Comparison of ENCODE assay signal across 18 cellular contexts in genomic region chr10:1364151-1364910, GRCh38.
A peak's percentile ranks its signal among the peaks of the same experiment; 100 is the strongest.
DNase-seq lines count a peak whose midpoint lies in the region; ATAC-seq, FAIRE-seq and TF ChIP-seq lines count a peak whose summit lies in the region.
"Had no signal": no experiment of that assay in that cellular context is flagged by ENCODE, and none has a peak within 500 bp of the region (broad histone marks: within the 10 kb centered on the region; RNA-seq: fewer than 3 reads in every experiment).

No MANE protein-coding gene starts in this region.

- no peak overlapping the region for H4K91ac ChIP-seq in H1 (replicated peaks; ENCODE audit: insufficient read length, low read length)

- H3K4me2 ChIP-seq in H1 (ENCODE audit: insufficient read depth in 1 of 2, low read depth in 2 of 2, low read length in 2 of 2), result no peak overlapping the region
- H3K4me2 ChIP-seq: A549 had no signal

- H3K9ac ChIP-seq in H1 (replicated peaks in 1 of 4; ENCODE audit: extremely low read depth in 1 of 4, low read depth in 3 of 4, low read length in 3 of 4), result no peak overlapping the region

- no peak overlapping the region for H2AFZ ChIP-seq in H1 (ENCODE audit: low read length)

- H3K4me3 Mint-ChIP-seq in activated T-cell treated with anti-CD3 and anti-CD28 coated beads, Interleukin-2, amount 50 U/mL, for 24 hours, result no peak overlapping the region
- H3K4me3 Mint-ChIP-seq: CD14-positive monocyte, IgD-negative memory B cell had no signal

- 0 out of 2 replicates have a peak overlapping the region, but pooled peaks have one; percentile 11 for H4K8ac ChIP-seq in H1 (ENCODE audit: extremely low read depth, insufficient read depth, low read length)

- no peaks in the 10 kb centered on the region for H3K23me2 ChIP-seq in H1 (ENCODE audit: low read depth, low read length)

- CTCF ChIA-PET in H1 (lab: Charles Lee; ENCODE audit: partially characterized antibody), result interaction anchor here (1.8 kb wide), 1 partner anchor 57 kb away, joined by 5 read pairs; no protein-coding TSS in a partner anchor

- H3K27ac ChIP-seq in H1 (ENCODE audit: low read depth, low read length), result no peak overlapping the region
- no peak overlapping the region for H3K27ac ChIP-seq in vagina
- H3K27ac ChIP-seq: A549, Peyer's patch had no signal

- H2BK12ac ChIP-seq in H1 (ENCODE audit: low read depth, low read length), result no peak overlapping the region

- no peak overlapping the region for H2BK120ac ChIP-seq in H1 (replicated peaks; ENCODE audit: low read depth, low read length)

- peaks cover 77% of the 10 kb centered on the region for H3K27me3 Mint-ChIP-seq in activated T-cell treated with anti-CD3 and anti-CD28 coated beads, Interleukin-2, amount 50 U/mL, for 24 hours

- no peak overlapping the region for H3K23ac ChIP-seq in H1 (ENCODE audit: insufficient read length)

- no peak overlapping the region for H3K4ac ChIP-seq in H1 (replicated peaks; ENCODE audit: insufficient read length, low read depth, low read length)

- no peak for TF ChIP-seq CTCF in H1 (IDR thresholded peaks at IDR 0.05; ENCODE audit: control extremely low read depth in 1 of 3, insufficient read depth in 1 of 3, low read depth in 1 of 3, low read length in 3 of 3)
- no peak for TF ChIP-seq CTCF in vagina (IDR thresholded peaks at IDR 0.05)

- H3K9me3 ChIP-seq in H1 (ENCODE audit: insufficient read depth in 2 of 2, low read depth in 1 of 2, low read length in 1 of 2), result no peaks in the 10 kb centered on the region
- H3K9me3 ChIP-seq in vagina, result no peaks in the 10 kb centered on the region
- H3K9me3 ChIP-seq: A549, Peyer's patch had no signal

- H2BK15ac ChIP-seq in H1 (ENCODE audit: low read length), result no peak overlapping the region

- no peaks in the 10 kb centered on the region for H4K20me1 ChIP-seq in H1 (replicated peaks in 1 of 2; ENCODE audit: control insufficient read depth in 1 of 2, insufficient read depth in 2 of 2, low read length in 2 of 2)

- H3K79me1 ChIP-seq in H1 (ENCODE audit: low read depth, low read length), result no peaks in the 10 kb centered on the region

- H3K36me3 ChIP-seq in H1 (ENCODE audit: control insufficient read depth in 2 of 4, insufficient read depth in 4 of 4, low read length in 3 of 4) (no peaks in the 10 kb centered on the region), vagina (no peaks in the 10 kb centered on the region)
- H3K36me3 ChIP-seq: Peyer's patch had no signal

- no peaks in the 10 kb centered on the region for H3K9me3 Mint-ChIP-seq in activated T-cell treated with anti-CD3 and anti-CD28 coated beads, Interleukin-2, amount 50 U/mL, for 24 hours

- no peak for FAIRE-seq in H1 (lab: Jason Lieb, UNC)
- FAIRE-seq: A549, GM18507 had no signal

- H3K18ac ChIP-seq in H1 (ENCODE audit: extremely low read depth, low read length), result no peak overlapping the region

- no peaks in the 10 kb centered on the region for H3K36me3 Mint-ChIP-seq in activated T-cell treated with anti-CD3 and anti-CD28 coated beads, Interleukin-2, amount 50 U/mL, for 24 hours (ENCODE audit: low read depth)
- H3K36me3 Mint-ChIP-seq: CD14-positive monocyte had no signal

- POLR2A ChIA-PET in H1 (lab: Charles Lee; ENCODE audit: partially characterized antibody), result no interaction called here

- H3K4me3 ChIP-seq in H1 (ENCODE audit: extremely low read depth in 1 of 4, insufficient read depth in 2 of 4, low read depth in 3 of 4, low read length in 4 of 4) (no peak overlapping the region), vagina (no peak overlapping the region)
- H3K4me3 ChIP-seq: A549, Peyer's patch had no signal

- TF ChIP-seq RAD21 in H1 (IDR thresholded peaks at IDR 0.05 in 1 of 2, conservative IDR thresholded peaks at IDR 0.05 in 1 of 2; ENCODE audit: low read depth in 2 of 2, low read length in 2 of 2), result no peak

- no peaks in the 10 kb centered on the region for H3K27me3 ChIP-seq in H1 (replicated peaks in 1 of 4; ENCODE audit: control insufficient read depth in 3 of 4, extremely low read depth in 1 of 4, insufficient read depth in 3 of 4, low read length in 3 of 4)
- H3K27me3 ChIP-seq in vagina, result no peaks in the 10 kb centered on the region
- H3K27me3 ChIP-seq: Peyer's patch had no signal

- H3K27ac Mint-ChIP-seq in activated T-cell treated with anti-CD3 and anti-CD28 coated beads, Interleukin-2, amount 50 U/mL, for 24 hours, result no peak overlapping the region
- H3K27ac Mint-ChIP-seq: CD14-positive monocyte had no signal

- no peak overlapping the region for H3K56ac ChIP-seq in H1 (replicated peaks; ENCODE audit: insufficient read length, low read depth, low read length)

- TF ChIP-seq EP300 in H1 (IDR thresholded peaks at IDR 0.05; ENCODE audit: borderline replicate concordance in 1 of 2, low read depth in 2 of 2, low read length in 2 of 2), result no peak

- H3K4me1 ChIP-seq in H1 (replicated peaks in 1 of 4; ENCODE audit: control insufficient read depth in 3 of 4, insufficient read depth in 4 of 4, low read length in 3 of 4), result peaks cover 3 to 11% (median 6%) of the 10 kb centered on the region in 4 experiments; a peak in 6 of 7 replicates
- peaks cover 13% of the 10 kb centered on the region for H3K4me1 ChIP-seq in vagina
- H3K4me1 ChIP-seq: A549 had no signal

- H3K4me1 Mint-ChIP-seq in activated T-cell treated with anti-CD3 and anti-CD28 coated beads, Interleukin-2, amount 50 U/mL, for 24 hours (ENCODE audit: low read depth), result peaks cover 6% of the 10 kb centered on the region
- H3K4me1 Mint-ChIP-seq: CD14-positive monocyte had no signal

- intact Hi-C loops in vagina (cut with DNase I), result no loop called here

- no peaks in the 10 kb centered on the region for H3K79me2 ChIP-seq in H1 (ENCODE audit: control insufficient read depth in 1 of 2, insufficient read depth in 2 of 2, low read length in 2 of 2)

- DNase-seq in activated T-cell treated with anti-CD3 and anti-CD28 coated beads, Interleukin-2, amount 50 U/mL, for 24 hours, result peak; percentile 11
- DNase-seq in activated T-cell treated with anti-CD3 and anti-CD28 coated beads, Interleukin-2, amount 50 U/mL, for 48 hours, result no peak
- DNase-seq in H1 (ENCODE audit: low read depth in 1 of 2, low spot score in 2 of 2), result peak in 1 of 2 experiments; percentile 4
- peak; percentile 24 for DNase-seq in left lobe of liver (ENCODE audit: low spot score)
- DNase-seq in vagina (ENCODE audit: extremely low spot score in 2 of 2), result peak; percentile 81 to 90
- DNase-seq in NAMALWA (ENCODE audit: low spot score), result no peak
- DNase-seq in putamen (ENCODE audit: low spot score), result no peak
- DNase-seq: COR-L47, HCEC 1CT, MV-4-11, NCI-H1436, NCI-H2081, NCI-H510A treated with DMSO at 0.1 percent for 48 hours, Peyer's patch had no signal

- WGBS in H1 (ENCODE audit: extremely low coverage in 1 of 2, insufficient coverage in 1 of 2, insufficient read length in 1 of 2, insufficient replicate concordance in 2 of 2, low coverage in 1 of 2, low lambda C conversion rate in 2 of 2, missing lambda C conversion rate in 1 of 2), 2 experiments, result 88% methylated on average over 14 of the region's 16 CpGs; no CpG with 5 or more reads in 1 of the 2 experiments

- no peak for ATAC-seq in left lobe of liver
- ATAC-seq: A549 had no signal

- no peak overlapping the region for H2BK5ac ChIP-seq in H1 (ENCODE audit: low read depth, low read length)

- no peak overlapping the region for H3K14ac ChIP-seq in H1 (ENCODE audit: insufficient read length)

- H2AK5ac ChIP-seq in H1 (ENCODE audit: low read depth, low read length), result no peak overlapping the region

- no peak overlapping the region for H2BK20ac ChIP-seq in H1 (ENCODE audit: low read length)

- H4K5ac ChIP-seq in H1 (ENCODE audit: insufficient read length, low read depth, low read length), result no peak overlapping the region

- TF ChIP-seq POLR2A in H1 (IDR thresholded peaks at IDR 0.05; ENCODE audit: control extremely low read depth in 1 of 2, low read depth in 2 of 2, low read length in 2 of 2), result no peak
- TF ChIP-seq POLR2A in vagina (IDR thresholded peaks at IDR 0.05), result no peak

TF ChIP-seq in H1, 55 proteins besides CTCF, POLR2A, EP300 and RAD21:
- TF ChIP-seq HDAC2 (IDR thresholded peaks at IDR 0.05; ENCODE audit: borderline replicate concordance in 1 of 2, low read depth in 2 of 2, low read length in 2 of 2) (no peak), FOSL1 (IDR thresholded peaks at IDR 0.05; ENCODE audit: insufficient read depth, low read depth, low read length) (no peak), BRCA1 (IDR thresholded peaks at IDR 0.05; ENCODE audit: low read depth, low read length) (no peak), SP2 (IDR thresholded peaks at IDR 0.05; ENCODE audit: low read length) (no peak), MAFK (IDR thresholded peaks at IDR 0.05; ENCODE audit: low read depth, low read length) (no peak), SUZ12 (IDR thresholded peaks at IDR 0.05; ENCODE audit: low read length) (no peak), RNF2 (IDR thresholded peaks at IDR 0.05; ENCODE audit: borderline replicate concordance, low read depth, low read length, missing control alignments, poor library complexity, severe bottlenecking) (no peak), SP4 (IDR thresholded peaks at IDR 0.05; ENCODE audit: low read length) (no peak), TAF7 (optimal IDR thresholded peaks at IDR 0.05; ENCODE audit: borderline replicate concordance, low read depth, low read length) (no peak), TAF1 (IDR thresholded peaks at IDR 0.05; ENCODE audit: low read depth, low read length) (no peak)
TF ChIP-seq in H1: peak in this region for 0.

Comparison
In these comparisons a context has a peak if more than half of its experiments do, and no peak if none do; other contexts are left out.
1. DNase-seq: peak in activated T-cell treated with anti-CD3 and anti-CD28 coated beads, Interleukin-2, amount 50 U/mL, for 24 hours (single experiment), left lobe of liver (single experiment) and vagina (2 of 2); none in activated T-cell treated with anti-CD3 and anti-CD28 coated beads, Interleukin-2, amount 50 U/mL, for 48 hours (0 of 2), NAMALWA (single experiment) and putamen (single experiment).